1 cellular context compared by ENCODE assay signal in the genomic region with DNA sequence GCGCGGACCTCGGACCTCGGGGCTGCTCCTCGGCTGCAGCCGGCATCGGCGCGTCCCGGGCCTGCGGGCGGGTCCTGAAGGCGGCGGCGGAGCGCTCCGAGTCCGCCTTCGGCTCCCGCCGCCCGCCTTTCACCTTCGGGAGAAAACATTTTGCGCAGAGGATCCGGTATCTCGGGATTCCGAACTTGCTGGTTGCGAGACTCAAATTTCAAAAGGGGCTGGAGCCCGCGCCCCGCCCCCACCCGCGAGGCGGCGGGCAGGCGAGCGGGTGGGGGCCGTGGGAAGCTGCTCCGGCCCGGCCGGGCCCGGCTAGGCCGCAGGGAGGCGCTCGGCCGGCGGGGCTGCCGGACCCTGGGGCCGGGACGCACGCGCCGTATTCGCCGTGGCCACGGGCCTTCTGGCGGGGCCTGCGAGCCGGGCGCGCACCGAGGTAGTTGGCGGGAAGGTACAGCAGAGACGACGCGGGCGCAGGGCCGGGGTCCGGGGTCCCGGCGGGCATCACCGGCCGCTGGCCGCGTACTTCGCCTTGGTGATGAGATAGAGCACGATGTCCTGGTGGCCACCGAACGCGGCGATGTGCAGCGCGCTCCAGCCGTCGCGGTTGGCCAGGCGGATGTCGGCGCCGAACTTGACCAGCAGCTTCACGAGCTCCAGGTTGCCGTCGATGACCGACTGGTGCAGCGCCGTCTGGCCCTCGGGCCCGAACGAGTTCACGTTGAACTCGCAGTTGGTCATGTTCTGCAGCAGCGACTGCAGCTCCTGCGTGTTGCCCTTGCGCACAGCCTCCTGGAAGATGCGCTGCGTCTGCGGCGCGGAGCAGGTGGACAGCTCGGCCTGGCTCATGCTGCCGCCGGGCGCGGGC.
TF ChIP-seq lines count a peak whose summit lies in the region.

No MANE protein-coding gene starts in this region.

TF ChIP-seq in K562, 482 proteins besides CTCF, POLR2A, EP300 and RAD21 (continued from another document and continues in another):
- no peak for TF ChIP-seq ZNF311 (CRISPR knock-in tag; IDR thresholded peaks at IDR 0.05)
- TF ChIP-seq TCF3 (CRISPR knock-in tag; IDR thresholded peaks at IDR 0.05), result no peak
- TF ChIP-seq ZNF717 (CRISPR knock-in tag; IDR thresholded peaks at IDR 0.05), result no peak
- TF ChIP-seq CBX1 (IDR thresholded peaks at IDR 0.05; ENCODE audit: low read depth), result peak; percentile 47; the same call in 1 of the 2 replicates
- peak; percentile 24; the same call in 1 of the 2 replicates for TF ChIP-seq SIN3B (IDR thresholded peaks at IDR 0.05; ENCODE audit: low read depth)
- 0 out of 2 replicates have a peak, but pooled peaks have one; percentile 8 for TF ChIP-seq FOSL1 (tag; conservative IDR thresholded peaks at IDR 0.05)
- peak; percentile 63 to 83 for TF ChIP-seq MAZ (CRISPR knock-in tag; conservative IDR thresholded peaks at IDR 0.05 in 1 of 2, IDR thresholded peaks at IDR 0.05 in 1 of 2)
- TF ChIP-seq BHLHE40 (IDR thresholded peaks at IDR 0.05; ENCODE audit: low read length), result peak; percentile 26; the same call in 1 of the 2 replicates
- peak; percentile 77 for TF ChIP-seq RBBP5 (IDR thresholded peaks at IDR 0.05; ENCODE audit: borderline replicate concordance, insufficient read depth, low read length, poor library complexity, severe bottlenecking)
- peak; percentile 43; the same call in 1 of the 2 replicates for TF ChIP-seq PHF8 (IDR thresholded peaks at IDR 0.05; ENCODE audit: borderline replicate concordance, low read length)
- peak; percentile 71 for TF ChIP-seq RB1 (IDR thresholded peaks at IDR 0.05; ENCODE audit: low read depth)
- TF ChIP-seq RBFOX2 (IDR thresholded peaks at IDR 0.05; ENCODE audit: low read depth, low read length), result peak; percentile 91
- TF ChIP-seq U2AF2 (optimal IDR thresholded peaks at IDR 0.05; ENCODE audit: low read depth, low read length), result no peak
- TF ChIP-seq, protein P1, sequence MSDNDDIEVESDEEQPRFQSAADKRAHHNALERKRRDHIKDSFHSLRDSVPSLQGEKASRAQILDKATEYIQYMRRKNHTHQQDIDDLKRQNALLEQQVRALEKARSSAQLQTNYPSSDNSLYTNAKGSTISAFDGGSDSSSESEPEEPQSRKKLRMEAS (CRISPR knock-in tag; IDR thresholded peaks at IDR 0.05), result peak; percentile 89
- TF ChIP-seq JUN (IDR thresholded peaks at IDR 0.05; ENCODE audit: borderline replicate concordance, low read depth, low read length), result no peak
- peak; percentile 61 for TF ChIP-seq JUN (CRISPR knock-in tag; IDR thresholded peaks at IDR 0.05; ENCODE audit: borderline replicate concordance)
- TF ChIP-seq NONO (IDR thresholded peaks at IDR 0.05; ENCODE audit: low read depth in 2 of 2, low read length in 1 of 2), result peak in 1 of 2 experiments; percentile 74; a peak in 3 of 4 replicates
- peak; percentile 92 for TF ChIP-seq E2F3 (CRISPR knock-in tag; IDR thresholded peaks at IDR 0.05)
- TF ChIP-seq FOXA3 (CRISPR knock-in tag; conservative IDR thresholded peaks at IDR 0.05 in 1 of 2, IDR thresholded peaks at IDR 0.05 in 1 of 2), result peak in 1 of 2 experiments; percentile 43; a peak in 1 of 4 replicates
- peak; percentile 36; the same call in 1 of the 2 replicates for TF ChIP-seq ZNF263 (CRISPR knock-in tag; IDR thresholded peaks at IDR 0.05; ENCODE audit: borderline replicate concordance)
- no peak for TF ChIP-seq ETV6 (IDR thresholded peaks at IDR 0.05; ENCODE audit: borderline replicate concordance in 1 of 2, low read depth in 2 of 2, low read length in 1 of 2)
- no peak; the same call in 1 of the 2 replicates for TF ChIP-seq ETV6 (CRISPR knock-in tag; IDR thresholded peaks at IDR 0.05; ENCODE audit: borderline replicate concordance)
- 0 out of 2 replicates have a peak, but pooled peaks have one; percentile 47 for TF ChIP-seq RNF2 (IDR thresholded peaks at IDR 0.05)
- TF ChIP-seq NR4A1 (CRISPR knock-in tag; IDR thresholded peaks at IDR 0.05), result peak; percentile 45; the same call in 1 of the 2 replicates
- peak; percentile 42; the same call in 1 of the 2 replicates for TF ChIP-seq NR4A1 (tag; IDR thresholded peaks at IDR 0.05)
- TF ChIP-seq FIP1L1 (IDR thresholded peaks at IDR 0.05; ENCODE audit: low read depth, low read length, poor library complexity, severe bottlenecking), result peak; percentile 66
- peak; percentile 76 for TF ChIP-seq POLR2G (IDR thresholded peaks at IDR 0.05; ENCODE audit: low read depth, low read length)
- peak; percentile 37; the same call in 1 of the 2 replicates for TF ChIP-seq PHB (CRISPR knock-in tag; IDR thresholded peaks at IDR 0.05)
- TF ChIP-seq KDM5B (IDR thresholded peaks at IDR 0.05; ENCODE audit: insufficient replicate concordance, low read depth, low read length), result peak; percentile 49
- no peak for TF ChIP-seq ZFPM2 (CRISPR knock-in tag; IDR thresholded peaks at IDR 0.05)
- peak; percentile 98 for TF ChIP-seq L3MBTL2 (IDR thresholded peaks at IDR 0.05)
- TF ChIP-seq, protein P2, sequence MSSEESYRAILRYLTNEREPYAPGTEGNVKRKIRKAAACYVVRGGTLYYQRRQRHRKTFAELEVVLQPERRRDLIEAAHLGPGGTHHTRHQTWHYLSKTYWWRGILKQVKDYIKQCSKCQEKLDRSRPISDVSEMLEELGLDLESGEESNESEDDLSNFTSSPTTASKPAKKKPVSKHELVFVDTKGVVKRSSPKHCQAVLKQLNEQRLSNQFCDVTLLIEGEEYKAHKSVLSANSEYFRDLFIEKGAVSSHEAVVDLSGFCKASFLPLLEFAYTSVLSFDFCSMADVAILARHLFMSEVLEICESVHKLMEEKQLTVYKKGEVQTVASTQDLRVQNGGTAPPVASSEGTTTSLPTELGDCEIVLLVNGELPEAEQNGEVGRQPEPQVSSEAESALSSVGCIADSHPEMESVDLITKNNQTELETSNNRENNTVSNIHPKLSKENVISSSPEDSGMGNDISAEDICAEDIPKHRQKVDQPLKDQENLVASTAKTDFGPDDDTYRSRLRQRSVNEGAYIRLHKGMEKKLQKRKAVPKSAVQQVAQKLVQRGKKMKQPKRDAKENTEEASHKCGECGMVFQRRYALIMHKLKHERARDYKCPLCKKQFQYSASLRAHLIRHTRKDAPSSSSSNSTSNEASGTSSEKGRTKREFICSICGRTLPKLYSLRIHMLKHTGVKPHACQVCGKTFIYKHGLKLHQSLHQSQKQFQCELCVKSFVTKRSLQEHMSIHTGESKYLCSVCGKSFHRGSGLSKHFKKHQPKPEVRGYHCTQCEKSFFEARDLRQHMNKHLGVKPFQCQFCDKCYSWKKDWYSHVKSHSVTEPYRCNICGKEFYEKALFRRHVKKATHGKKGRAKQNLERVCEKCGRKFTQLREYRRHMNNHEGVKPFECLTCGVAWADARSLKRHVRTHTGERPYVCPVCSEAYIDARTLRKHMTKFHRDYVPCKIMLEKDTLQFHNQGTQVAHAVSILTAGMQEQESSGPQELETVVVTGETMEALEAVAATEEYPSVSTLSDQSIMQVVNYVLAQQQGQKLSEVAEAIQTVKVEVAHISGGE (CRISPR knock-in tag; IDR thresholded peaks at IDR 0.05), result peak in 2 of 3 experiments; percentile 29 to 33; a peak in 2 of 6 replicates
- peak; percentile 79 for TF ChIP-seq SAP30 (IDR thresholded peaks at IDR 0.05; ENCODE audit: borderline replicate concordance, insufficient read depth, low read depth, low read length, poor library complexity, severe bottlenecking)
- TF ChIP-seq ZNF609 (CRISPR knock-in tag; IDR thresholded peaks at IDR 0.05; ENCODE audit: borderline replicate concordance), result 0 out of 2 replicates have a peak, but pooled peaks have one; percentile 41
- TF ChIP-seq, protein P3, sequence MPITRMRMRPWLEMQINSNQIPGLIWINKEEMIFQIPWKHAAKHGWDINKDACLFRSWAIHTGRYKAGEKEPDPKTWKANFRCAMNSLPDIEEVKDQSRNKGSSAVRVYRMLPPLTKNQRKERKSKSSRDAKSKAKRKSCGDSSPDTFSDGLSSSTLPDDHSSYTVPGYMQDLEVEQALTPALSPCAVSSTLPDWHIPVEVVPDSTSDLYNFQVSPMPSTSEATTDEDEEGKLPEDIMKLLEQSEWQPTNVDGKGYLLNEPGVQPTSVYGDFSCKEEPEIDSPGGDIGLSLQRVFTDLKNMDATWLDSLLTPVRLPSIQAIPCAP (CRISPR knock-in tag; IDR thresholded peaks at IDR 0.05; ENCODE audit: borderline replicate concordance), result 0 out of 2 replicates have a peak, but pooled peaks have one; percentile 52
- no peak for TF ChIP-seq TBP (optimal IDR thresholded peaks at IDR 0.05; ENCODE audit: low read depth, low read length)
- 0 out of 4 replicates have a peak, but pooled peaks of 1 of the 2 experiments have one; percentile 3 for TF ChIP-seq ZMIZ1 (IDR thresholded peaks at IDR 0.05; ENCODE audit: low read depth in 2 of 2, low read length in 2 of 2)
- TF ChIP-seq, protein P4, sequence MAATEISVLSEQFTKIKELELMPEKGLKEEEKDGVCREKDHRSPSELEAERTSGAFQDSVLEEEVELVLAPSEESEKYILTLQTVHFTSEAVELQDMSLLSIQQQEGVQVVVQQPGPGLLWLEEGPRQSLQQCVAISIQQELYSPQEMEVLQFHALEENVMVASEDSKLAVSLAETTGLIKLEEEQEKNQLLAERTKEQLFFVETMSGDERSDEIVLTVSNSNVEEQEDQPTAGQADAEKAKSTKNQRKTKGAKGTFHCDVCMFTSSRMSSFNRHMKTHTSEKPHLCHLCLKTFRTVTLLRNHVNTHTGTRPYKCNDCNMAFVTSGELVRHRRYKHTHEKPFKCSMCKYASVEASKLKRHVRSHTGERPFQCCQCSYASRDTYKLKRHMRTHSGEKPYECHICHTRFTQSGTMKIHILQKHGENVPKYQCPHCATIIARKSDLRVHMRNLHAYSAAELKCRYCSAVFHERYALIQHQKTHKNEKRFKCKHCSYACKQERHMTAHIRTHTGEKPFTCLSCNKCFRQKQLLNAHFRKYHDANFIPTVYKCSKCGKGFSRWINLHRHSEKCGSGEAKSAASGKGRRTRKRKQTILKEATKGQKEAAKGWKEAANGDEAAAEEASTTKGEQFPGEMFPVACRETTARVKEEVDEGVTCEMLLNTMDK (IDR thresholded peaks at IDR 0.05; ENCODE audit: borderline replicate concordance, insufficient read depth, low read depth, low read length, poor library complexity, severe bottlenecking), result peak; percentile 88
- peak; percentile 60 for TF ChIP-seq CHD1 (IDR thresholded peaks at IDR 0.05; ENCODE audit: low read length)
- TF ChIP-seq ZNF165 (CRISPR knock-in tag; IDR thresholded peaks at IDR 0.05; ENCODE audit: borderline replicate concordance), result no peak
- TF ChIP-seq CEBPG (CRISPR knock-in tag; IDR thresholded peaks at IDR 0.05), result peak; percentile 43; the same call in 1 of the 2 replicates
- TF ChIP-seq CEBPG (tag; conservative IDR thresholded peaks at IDR 0.05 in 1 of 2, IDR thresholded peaks at IDR 0.05 in 1 of 2), result no peak
- peak; percentile 10; the same call in 1 of the 2 replicates for TF ChIP-seq JUND (IDR thresholded peaks at IDR 0.05; ENCODE audit: borderline replicate concordance, low read depth, low read length)
- no peak; the same call in 2 of the 3 replicates for TF ChIP-seq JUND (tag; IDR thresholded peaks at IDR 0.05; ENCODE audit: borderline replicate concordance, low read depth, low read length)
- TF ChIP-seq TOE1 (IDR thresholded peaks at IDR 0.05; ENCODE audit: borderline replicate concordance), result no peak
- 0 out of 2 replicates have a peak, but pooled peaks have one; percentile 44 for TF ChIP-seq TOE1 (CRISPR knock-in tag; IDR thresholded peaks at IDR 0.05; ENCODE audit: borderline replicate concordance, low read depth)
